In the genomic region with DNA sequence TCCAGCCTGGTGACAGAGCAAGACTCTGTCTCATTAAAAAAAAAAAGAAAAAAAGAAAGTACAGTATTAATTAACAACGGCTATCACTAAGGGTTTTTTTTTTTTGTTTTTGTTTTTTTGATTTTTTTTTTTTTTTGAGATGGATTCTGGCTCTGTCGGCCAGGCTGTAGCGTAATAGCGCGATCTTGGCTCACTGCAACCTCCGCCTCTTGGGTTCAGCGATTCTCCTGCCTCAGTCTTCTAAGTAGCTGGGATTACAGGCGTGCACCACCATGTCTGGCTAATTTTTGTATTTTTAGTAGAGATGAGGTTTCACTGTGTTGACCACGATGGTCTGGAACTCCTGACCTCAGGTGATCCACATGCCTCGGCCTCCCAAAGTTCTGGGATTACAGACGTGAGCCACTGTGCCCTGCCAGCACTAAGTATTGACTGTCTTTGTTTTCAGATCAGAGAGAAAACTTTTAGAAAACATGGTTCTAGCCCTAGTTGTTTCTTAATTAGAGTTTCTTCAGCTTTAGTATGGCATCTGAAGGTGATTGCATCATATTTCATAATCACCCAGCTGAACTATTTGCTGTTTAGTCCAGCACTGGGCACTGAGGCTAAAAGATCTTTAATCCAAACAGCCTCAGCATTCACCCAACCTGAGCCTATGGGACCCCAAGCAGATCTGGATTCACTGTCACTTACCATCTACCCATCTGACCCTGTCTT, we compare ENCODE assay signal across 11 cellular contexts. TPM values are rescaled to one million over a fixed set of nuclear protein-coding genes. Genes with fewer than 3 reads are reported as not detected.
A peak's percentile ranks its signal among the peaks of the same experiment; 100 is the strongest.
DNase-seq lines count a peak whose midpoint lies in the region; ATAC-seq and TF ChIP-seq lines count a peak whose summit lies in the region.
"Had no signal": no experiment of that assay in that cellular context is flagged by ENCODE, and none has a peak within 500 bp of the region (broad histone marks: within the 10 kb centered on the region; RNA-seq: fewer than 3 reads in every experiment).

No MANE protein-coding gene starts in this region.

- peaks cover 48% of the 10 kb centered on the region for H3K4me1 Mint-ChIP-seq in activated CD4-positive, alpha-beta memory T cell treated with anti-CD3 and anti-CD28 coated beads for 36 hours (ENCODE audit: low read depth)
- H3K4me1 Mint-ChIP-seq in activated CD4-positive, alpha-beta memory T cell treated with anti-CD3 and anti-CD28 coated beads, Interleukin-2, amount 10 ng/mL, durations not matched to agents 7 days and 5 days = peaks cover 49% of the 10 kb centered on the region
- H3K4me1 Mint-ChIP-seq in stimulated activated naive CD8-positive, alpha-beta T cell treated with anti-CD3 and anti-CD28 coated beads, Interleukin-15, amount 100 ng/mL, for 72 hours = peaks cover 57% of the 10 kb centered on the region

- intact Hi-C loops in activated CD4-positive, alpha-beta memory T cell treated with anti-CD3 and anti-CD28 coated beads for 36 hours (cut with micrococcal nuclease) = loop anchor here (10.0 kb wide), 1 partner anchor 262 kb away; a partner anchor contains a TSS
- intact Hi-C loops in colonic mucosa (cut with DNase I) (no loop called here), posterior cingulate gyrus (cut with DNase I) (no loop called here)

- no peaks in the 10 kb centered on the region for H3K36me3 ChIP-seq in RWPE2 (ENCODE audit: low read depth)
- H3K36me3 ChIP-seq in colonic mucosa = no peaks in the 10 kb centered on the region
- H3K36me3 ChIP-seq: heart left ventricle, neural progenitor cell had no signal

- POLR2A ChIA-PET in activated CD4-positive, alpha-beta memory T cell treated with anti-CD3 and anti-CD28 coated beads for 36 hours (lab: Charles Lee) = no interaction called here
- POLR2A ChIA-PET in activated CD4-positive, alpha-beta memory T cell treated with anti-CD3 and anti-CD28 coated beads, Interleukin-2, amount 10 ng/mL, durations not matched to agents 7 days and 5 days (lab: Charles Lee) = no interaction called here

- H3K27me3 Mint-ChIP-seq in activated CD4-positive, alpha-beta memory T cell treated with anti-CD3 and anti-CD28 coated beads for 36 hours = no peaks in the 10 kb centered on the region
- no peaks in the 10 kb centered on the region for H3K27me3 Mint-ChIP-seq in activated CD4-positive, alpha-beta memory T cell treated with anti-CD3 and anti-CD28 coated beads, Interleukin-2, amount 10 ng/mL, durations not matched to agents 7 days and 5 days
- H3K27me3 Mint-ChIP-seq in stimulated activated naive CD8-positive, alpha-beta T cell treated with anti-CD3 and anti-CD28 coated beads, Interleukin-15, amount 100 ng/mL, for 72 hours = no peaks in the 10 kb centered on the region

- H3K27ac Mint-ChIP-seq in activated CD4-positive, alpha-beta memory T cell treated with anti-CD3 and anti-CD28 coated beads for 36 hours = peak overlapping the region; percentile 70
- H3K27ac Mint-ChIP-seq in activated CD4-positive, alpha-beta memory T cell treated with anti-CD3 and anti-CD28 coated beads, Interleukin-2, amount 10 ng/mL, durations not matched to agents 7 days and 5 days = no peak overlapping the region
- peak overlapping the region; percentile 89 to 91 for H3K27ac Mint-ChIP-seq in stimulated activated naive CD8-positive, alpha-beta T cell treated with anti-CD3 and anti-CD28 coated beads, Interleukin-15, amount 100 ng/mL, for 72 hours
- H3K27ac Mint-ChIP-seq: neural progenitor cell had no signal

- H3K9ac ChIP-seq in colonic mucosa (ENCODE audit: low read depth in 2 of 2, low read length in 2 of 2) = no peak overlapping the region
- H3K9ac ChIP-seq: neural progenitor cell had no signal

- H3K9me3 Mint-ChIP-seq in activated CD4-positive, alpha-beta memory T cell treated with anti-CD3 and anti-CD28 coated beads for 36 hours = no peaks in the 10 kb centered on the region
- H3K9me3 Mint-ChIP-seq in activated CD4-positive, alpha-beta memory T cell treated with anti-CD3 and anti-CD28 coated beads, Interleukin-2, amount 10 ng/mL, durations not matched to agents 7 days and 5 days = no peaks in the 10 kb centered on the region
- no peaks in the 10 kb centered on the region for H3K9me3 Mint-ChIP-seq in stimulated activated naive CD8-positive, alpha-beta T cell treated with anti-CD3 and anti-CD28 coated beads, Interleukin-15, amount 100 ng/mL, for 72 hours
- H3K9me3 Mint-ChIP-seq: neural progenitor cell had no signal

- H3K4me1 ChIP-seq in RWPE2 (ENCODE audit: insufficient read depth, poor library complexity, severe bottlenecking) (peaks cover 38% of the 10 kb centered on the region), colonic mucosa (peaks cover 5% of the 10 kb centered on the region)

- H3K27me3 ChIP-seq in RWPE2 (ENCODE audit: insufficient read depth, poor library complexity, severe bottlenecking) = no peaks in the 10 kb centered on the region
- H3K27me3 ChIP-seq in colonic mucosa = no peaks in the 10 kb centered on the region
- H3K27me3 ChIP-seq: heart left ventricle had no signal

- no peak overlapping the region for H3K4me3 ChIP-seq in RWPE2 (ENCODE audit: severe bottlenecking)
- H3K4me3 ChIP-seq in colonic mucosa = no peak overlapping the region
- H3K4me3 ChIP-seq: heart left ventricle, neural progenitor cell had no signal

- no peak overlapping the region for H3K4me3 Mint-ChIP-seq in activated CD4-positive, alpha-beta memory T cell treated with anti-CD3 and anti-CD28 coated beads for 36 hours
- no peak overlapping the region for H3K4me3 Mint-ChIP-seq in activated CD4-positive, alpha-beta memory T cell treated with anti-CD3 and anti-CD28 coated beads, Interleukin-2, amount 10 ng/mL, durations not matched to agents 7 days and 5 days
- H3K4me3 Mint-ChIP-seq in stimulated activated naive CD8-positive, alpha-beta T cell treated with anti-CD3 and anti-CD28 coated beads, Interleukin-15, amount 100 ng/mL, for 72 hours = peak overlapping the region; percentile 6 to 53
- H3K4me3 Mint-ChIP-seq: neural progenitor cell had no signal

- peak overlapping the region; percentile 89 for H3K27ac ChIP-seq in RWPE2 (ENCODE audit: poor library complexity, severe bottlenecking)
- no peak overlapping the region for H3K27ac ChIP-seq in colonic mucosa
- H3K27ac ChIP-seq: neural progenitor cell had no signal

- CTCF ChIA-PET in activated CD4-positive, alpha-beta memory T cell treated with anti-CD3 and anti-CD28 coated beads for 36 hours (lab: Charles Lee) = interaction anchor here (2.1 kb wide), 1 partner anchor 88 kb away, joined by 7 read pairs; no protein-coding TSS in a partner anchor
- CTCF ChIA-PET in activated CD4-positive, alpha-beta memory T cell treated with anti-CD3 and anti-CD28 coated beads, Interleukin-2, amount 10 ng/mL, durations not matched to agents 7 days and 5 days (lab: Charles Lee) = interaction anchor here (0.7 to 1.5 kb wide), 2 partner anchors 90 to 393 kb away, joined by 3 read pairs; no protein-coding TSS in a partner anchor

- peaks cover 2% of the 10 kb centered on the region for H3K36me3 Mint-ChIP-seq in activated CD4-positive, alpha-beta memory T cell treated with anti-CD3 and anti-CD28 coated beads for 36 hours
- peaks cover 14% of the 10 kb centered on the region for H3K36me3 Mint-ChIP-seq in activated CD4-positive, alpha-beta memory T cell treated with anti-CD3 and anti-CD28 coated beads, Interleukin-2, amount 10 ng/mL, durations not matched to agents 7 days and 5 days (ENCODE audit: low read depth)
- H3K36me3 Mint-ChIP-seq: neural progenitor cell had no signal

- H3K9me3 ChIP-seq in RWPE2 (ENCODE audit: severe bottlenecking) (no peaks in the 10 kb centered on the region), colonic mucosa (no peaks in the 10 kb centered on the region)
- H3K9me3 ChIP-seq: heart left ventricle had no signal

- ATAC-seq in RWPE2 (ENCODE audit: low read depth) (peak; percentile 3; the same call in 1 of the 3 replicates), HG03159 (IDR thresholded peaks at IDR 0.05; ENCODE audit: unreplicated experiment) (no peak)
- ATAC-seq in stimulated activated naive CD8-positive, alpha-beta T cell treated with anti-CD3 and anti-CD28 coated beads, Interleukin-15, amount 100 ng/mL, for 72 hours = no peak
- ATAC-seq: heart left ventricle had no signal

- no peak for DNase-seq in activated CD4-positive, alpha-beta memory T cell treated with anti-CD3 and anti-CD28 coated beads for 36 hours
- DNase-seq in activated CD4-positive, alpha-beta memory T cell treated with anti-CD3 and anti-CD28 coated beads, Interleukin-2, amount 10 ng/mL, durations not matched to agents 7 days and 5 days = no peak
- DNase-seq in RWPE2 (ENCODE audit: low spot score) (no peak), fibroblast of peridontal ligament (ENCODE audit: extremely low read depth) (peak; percentile 49), colonic mucosa (no peak), posterior cingulate gyrus (no peak)
- DNase-seq in stimulated activated naive CD8-positive, alpha-beta T cell treated with anti-CD3 and anti-CD28 coated beads, Interleukin-15, amount 100 ng/mL, for 72 hours = no peak
- DNase-seq: heart left ventricle, NCI-H510A treated with DMSO at 0.1 percent for 48 hours had no signal

- TF ChIP-seq CTCF in RWPE2 (IDR thresholded peaks at IDR 0.05; ENCODE audit: poor library complexity, severe bottlenecking) (no peak), colonic mucosa (IDR thresholded peaks at IDR 0.05) (no peak)

RNA-seq across cellular contexts. Expression of a gene that starts 2.7 kb away (rescaled TPM):
- 100 to 1,000 TPM; 114 TPM for total RNA-seq in activated CD4-positive, alpha-beta memory T cell treated with anti-CD3 and anti-CD28 coated beads for 36 hours
- 100 to 1,000 TPM; 109 to 113 TPM for total RNA-seq in activated CD4-positive, alpha-beta memory T cell treated with anti-CD3 and anti-CD28 coated beads, Interleukin-2, amount 10 ng/mL, durations not matched to agents 7 days and 5 days
- total RNA-seq in colonic mucosa = 100 to 1,000 TPM; 102 to 145 TPM

Comparison
In these comparisons a context has a peak if more than half of its experiments do, and no peak if none do; other contexts are left out.
1. H3K4me3 Mint-ChIP-seq: peak in stimulated activated naive CD8-positive, alpha-beta T cell treated with anti-CD3 and anti-CD28 coated beads, Interleukin-15, amount 100 ng/mL, for 72 hours (2 of 2); none in activated CD4-positive, alpha-beta memory T cell treated with anti-CD3 and anti-CD28 coated beads for 36 hours (single experiment) and activated CD4-positive, alpha-beta memory T cell treated with anti-CD3 and anti-CD28 coated beads, Interleukin-2, amount 10 ng/mL, durations not matched to agents 7 days and 5 days (single experiment).